ENCODE assay signal across 8 cellular contexts in the genomic region with DNA sequence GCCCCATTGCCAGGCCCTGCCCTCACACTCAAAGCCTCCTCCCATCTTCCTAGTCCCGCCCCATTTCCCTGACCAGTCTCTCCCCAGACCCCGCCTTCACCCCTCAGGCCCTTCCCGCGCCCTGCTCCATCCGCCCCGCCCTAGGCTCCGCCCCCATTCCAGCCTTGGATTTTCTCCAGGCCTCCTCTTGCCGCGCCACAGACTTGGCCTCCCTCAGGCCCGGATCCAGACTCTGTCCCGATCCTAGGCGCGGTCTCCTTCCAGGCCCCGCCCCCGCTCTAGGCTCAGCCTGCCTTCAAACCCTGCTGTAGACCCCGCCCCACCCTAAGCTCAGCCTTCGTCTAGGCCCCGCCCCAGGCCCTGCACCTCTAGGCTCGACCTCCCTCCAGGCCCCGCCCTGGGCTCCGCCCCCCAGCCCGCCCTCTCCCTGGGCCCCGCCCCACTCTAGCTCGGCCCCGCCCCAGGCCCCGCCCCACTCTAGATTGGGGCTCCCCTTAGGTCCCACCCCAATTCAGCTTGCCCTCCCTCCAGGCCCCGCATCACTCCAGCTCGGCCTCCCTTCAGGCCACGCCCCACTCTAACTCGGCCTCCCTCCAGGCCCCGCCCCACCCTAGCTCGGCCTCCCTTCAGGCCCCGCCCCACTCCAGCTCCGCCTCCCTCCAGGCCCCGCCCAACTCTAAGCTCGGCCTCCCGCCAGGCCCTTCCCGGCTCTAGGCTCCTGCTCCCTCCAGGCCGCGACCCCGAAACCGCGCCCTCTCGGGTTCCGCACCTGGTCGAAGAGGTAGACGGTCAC. TPM values are rescaled to one million over a fixed set of nuclear protein-coding genes. Genes with fewer than 3 reads are reported as not detected.
A peak's percentile ranks its signal among the peaks of the same experiment; 100 is the strongest.
DNase-seq lines count a peak whose midpoint lies in the region; ATAC-seq and TF ChIP-seq lines count a peak whose summit lies in the region.

No MANE protein-coding gene starts in this region.

- H3K36me3 ChIP-seq in MG63 (no peaks in the 10 kb centered on the region), cardiac muscle cell (no peaks in the 10 kb centered on the region), transverse colon (no peaks in the 10 kb centered on the region)

- no peak overlapping the region for H3K27ac ChIP-seq in cardiac muscle cell
- H3K27ac ChIP-seq in transverse colon, result peak overlapping the region; percentile 68 to 73 (median 69)

- DNase-seq in EH (ENCODE audit: low read depth), result peak; percentile 99
- DNase-seq in GOT3 (lab: John Stamatoyannopoulos, UW), result peak; percentile 86
- peak; percentile 94 for DNase-seq in MG63
- peak; percentile 88 for DNase-seq in SKM-1 treated with dmso at 0.1 percent for 144 hours (lab: John Stamatoyannopoulos, UW; ENCODE audit: unreplicated experiment)
- DNase-seq in activated naive CD8-positive, alpha-beta T cell treated with anti-CD3 and anti-CD28 coated beads, Interleukin-2, amount 10 ng/mL, durations not matched to agents 7 days and 5 days, result peak; percentile 87
- peak; percentile 96 to 99 for DNase-seq in cardiac muscle cell (ENCODE audit: low read depth in 1 of 2, low spot score in 1 of 2)
- DNase-seq in pons (ENCODE audit: low spot score), result peak; percentile 84
- DNase-seq in transverse colon, result peak; percentile 98

- H3K9me3 Mint-ChIP-seq in activated naive CD8-positive, alpha-beta T cell treated with anti-CD3 and anti-CD28 coated beads, Interleukin-2, amount 10 ng/mL, durations not matched to agents 7 days and 5 days, result no peaks in the 10 kb centered on the region

- intact Hi-C loops in transverse colon (cut with DNase I; ENCODE audit: low total_unique reads), result no loop called here

- POLR2A ChIA-PET in activated naive CD8-positive, alpha-beta T cell treated with anti-CD3 and anti-CD28 coated beads, Interleukin-2, amount 10 ng/mL, durations not matched to agents 7 days and 5 days (lab: Charles Lee), result interaction anchor here (0.5 to 1.0 kb wide), 5 partner anchors 12 to 146 kb away, joined by 3 to 9 read pairs (median 5); a partner anchor contains a TSS

- peak overlapping the region; percentile 28 for H3K4me3 ChIP-seq in MG63
- H3K4me3 ChIP-seq in cardiac muscle cell, result peak overlapping the region; percentile 47
- H3K4me3 ChIP-seq in transverse colon, result peak overlapping the region in 3 of 4 donors; percentile 32 to 52 (median 44)

- H3K4me1 Mint-ChIP-seq in activated naive CD8-positive, alpha-beta T cell treated with anti-CD3 and anti-CD28 coated beads, Interleukin-2, amount 10 ng/mL, durations not matched to agents 7 days and 5 days, result peaks cover 27% of the 10 kb centered on the region

- H3K36me3 Mint-ChIP-seq in activated naive CD8-positive, alpha-beta T cell treated with anti-CD3 and anti-CD28 coated beads, Interleukin-2, amount 10 ng/mL, durations not matched to agents 7 days and 5 days, result no peaks in the 10 kb centered on the region

- TF ChIP-seq EP300 in transverse colon (IDR thresholded peaks at IDR 0.05; ENCODE audit: low read depth), result no peak

- TF ChIP-seq CTCF in cardiac muscle cell (IDR thresholded peaks at IDR 0.05; ENCODE audit: low read depth, low read length) (no peak), transverse colon (IDR thresholded peaks at IDR 0.05) (no peak)

- in situ Hi-C loops in transverse colon (cut with MboI; ENCODE audit: low pct_ligation_motif_present in 1 of 4, low pct_unique_long_range_greater_than_20kb in 1 of 4, low sequenced_read_pairs in 3 of 4), result no loop called here

- H3K4me1 ChIP-seq in cardiac muscle cell (ENCODE audit: low read depth) (no peaks in the 10 kb centered on the region), transverse colon (peaks cover 15 to 51% (median 31%) of the 10 kb centered on the region in 4 donors)

- H3K4me3 Mint-ChIP-seq in activated naive CD8-positive, alpha-beta T cell treated with anti-CD3 and anti-CD28 coated beads, Interleukin-2, amount 10 ng/mL, durations not matched to agents 7 days and 5 days, result peak overlapping the region; percentile 75

- peak; percentile 75 for ATAC-seq in activated naive CD8-positive, alpha-beta T cell treated with anti-CD3 and anti-CD28 coated beads, Interleukin-2, amount 10 ng/mL, durations not matched to agents 7 days and 5 days (ENCODE audit: low read depth)

- H3K27me3 ChIP-seq in MG63 (peaks cover 6% of the 10 kb centered on the region), cardiac muscle cell (no peaks in the 10 kb centered on the region), transverse colon (peaks cover 21% of the 10 kb centered on the region)

- 0 to 3% methylated on average over 4 to 27 of the region's 47 CpGs for WGBS in transverse colon (ENCODE audit: low coverage in 1 of 2), 2 donors

- peak; percentile 77 for TF ChIP-seq POLR2A in transverse colon (IDR thresholded peaks at IDR 0.05)

- peak overlapping the region; percentile 76 for H3K27ac Mint-ChIP-seq in activated naive CD8-positive, alpha-beta T cell treated with anti-CD3 and anti-CD28 coated beads, Interleukin-2, amount 10 ng/mL, durations not matched to agents 7 days and 5 days

- peaks cover 31% of the 10 kb centered on the region for H3K27me3 Mint-ChIP-seq in activated naive CD8-positive, alpha-beta T cell treated with anti-CD3 and anti-CD28 coated beads, Interleukin-2, amount 10 ng/mL, durations not matched to agents 7 days and 5 days

- H3K9me3 ChIP-seq in MG63 (no peaks in the 10 kb centered on the region), cardiac muscle cell (ENCODE audit: low read depth) (no peaks in the 10 kb centered on the region), transverse colon (no peaks in the 10 kb centered on the region)

RNA-seq across cellular contexts. Expression of a gene that starts 18.5 kb away (rescaled TPM):
- total RNA-seq in MG63 (2014; rRNA removed; shearing (Covaris generic); ENCODE audit: low replicate concordance), result not detected in 2 replicates
- 10 to 100 TPM; 10.2 to 12.8 TPM for total RNA-seq in activated naive CD8-positive, alpha-beta T cell treated with anti-CD3 and anti-CD28 coated beads, Interleukin-2, amount 10 ng/mL, durations not matched to agents 7 days and 5 days
- 3.0 and 7.4 TPM in 2 replicates for total RNA-seq in cardiac muscle cell
- polyA plus RNA-seq in cardiac muscle cell, result 1.1 and 2.2 TPM in 2 replicates
- 1 to 10 TPM in 2 of 4 donors, under 1 TPM in 1, not detected in 1; 0.68 to 2.4 (median 1.1) TPM for total RNA-seq in transverse colon

RNA-seq across cellular contexts. Expression of a gene that starts 24.0 kb away (rescaled TPM):
- 84.7 and 163 TPM in 2 replicates for total RNA-seq in MG63 (2014; rRNA removed; shearing (Covaris generic); ENCODE audit: low replicate concordance)
- 10 to 100 TPM; 57.6 to 59.1 TPM for total RNA-seq in activated naive CD8-positive, alpha-beta T cell treated with anti-CD3 and anti-CD28 coated beads, Interleukin-2, amount 10 ng/mL, durations not matched to agents 7 days and 5 days
- total RNA-seq in cardiac muscle cell, result 179 and 211 TPM in 2 replicates
- 103 and 138 TPM in 2 replicates for polyA plus RNA-seq in cardiac muscle cell
- 100 to 1,000 TPM in 2 of 4 donors, 10 to 100 TPM in 2; 61.1 to 410 (median 171) TPM for total RNA-seq in transverse colon

RNA-seq across cellular contexts. Expression of a gene that starts 37.7 kb away (rescaled TPM):
- 0.22 and 0.43 TPM in 2 replicates for total RNA-seq in MG63 (2014; rRNA removed; shearing (Covaris generic); ENCODE audit: low replicate concordance)
- 1 to 10 TPM; 1.4 TPM for total RNA-seq in activated naive CD8-positive, alpha-beta T cell treated with anti-CD3 and anti-CD28 coated beads, Interleukin-2, amount 10 ng/mL, durations not matched to agents 7 days and 5 days
- total RNA-seq in cardiac muscle cell (0.56 and 1.7 TPM in 2 replicates), transverse colon (under 1 TPM in 2 of 4 donors, not detected in 2; 0.41 to 0.64 TPM)
- 0.61 and 1.5 TPM in 2 replicates for polyA plus RNA-seq in cardiac muscle cell

RNA-seq across cellular contexts. Expression of a gene that starts 47.3 kb away (rescaled TPM):
- 86.6 and 138 TPM in 2 replicates for total RNA-seq in MG63 (2014; rRNA removed; shearing (Covaris generic); ENCODE audit: low replicate concordance)
- total RNA-seq in activated naive CD8-positive, alpha-beta T cell treated with anti-CD3 and anti-CD28 coated beads, Interleukin-2, amount 10 ng/mL, durations not matched to agents 7 days and 5 days, result 10 to 100 TPM; 31.3 to 36.0 TPM
- total RNA-seq in cardiac muscle cell (24.2 and 36.5 TPM in 2 replicates), transverse colon (10 to 100 TPM in 3 of 4 donors, 1 to 10 TPM in 1; 9.4 to 49.7 (median 13.6) TPM)
- 36.3 and 38.6 TPM in 2 replicates for polyA plus RNA-seq in cardiac muscle cell

RNA-seq across cellular contexts. Expression of a gene that starts 58.9 kb away (rescaled TPM):
- 0.49 TPM in 1 of 2 replicates, not detected in the other for total RNA-seq in MG63 (2014; rRNA removed; shearing (Covaris generic); ENCODE audit: low replicate concordance)
- not detected for total RNA-seq in activated naive CD8-positive, alpha-beta T cell treated with anti-CD3 and anti-CD28 coated beads, Interleukin-2, amount 10 ng/mL, durations not matched to agents 7 days and 5 days
- not detected in 2 replicates for total RNA-seq in cardiac muscle cell
- 0.20 and 0.85 TPM in 2 replicates for polyA plus RNA-seq in cardiac muscle cell
- total RNA-seq in transverse colon, result under 1 TPM in 2 of 4 donors, not detected in 2; 0.32 to 0.41 TPM
